9 cellular contexts compared by ENCODE assay signal in the genomic region with DNA sequence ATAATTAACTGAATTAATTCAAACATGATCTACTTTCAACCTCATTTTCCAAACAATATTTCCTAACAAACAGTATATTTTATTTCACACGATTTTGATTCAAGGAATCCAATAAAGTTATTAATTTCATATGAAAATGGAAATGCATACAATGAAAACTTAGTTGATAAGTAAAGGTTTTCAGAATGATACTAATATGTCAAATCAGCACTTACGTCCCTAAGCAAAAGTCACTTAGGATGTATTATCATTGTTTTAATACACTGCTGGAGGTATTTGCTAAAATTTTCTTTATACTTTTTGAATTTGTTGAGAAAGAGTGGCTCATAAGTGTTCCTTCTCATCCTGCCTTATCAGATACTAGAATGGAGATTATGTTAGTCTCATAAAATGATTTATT.
"Had no signal": no experiment of that assay in that cellular context is flagged by ENCODE, and none has a peak within 500 bp of the region (broad histone marks: within the 10 kb centered on the region; RNA-seq: fewer than 3 reads in every experiment).

No MANE protein-coding gene starts in this region.

- H2AFZ ChIP-seq: GM23248 had no signal

- H3K9ac ChIP-seq: GM23248 had no signal

- H3K4me1 Mint-ChIP-seq: IgD-negative memory B cell had no signal

- H3K27me3 Mint-ChIP-seq: IgD-negative memory B cell had no signal

- H3K4me1 ChIP-seq: HAP-1 had no signal

- H3K4me3 ChIP-seq: GM23248, HAP-1 had no signal

- DNase-seq: GM23248, GOT3, H7, HFFc6, KG1 had no signal

- H3K36me3 ChIP-seq: HAP-1 had no signal

- ATAC-seq: HCT116 had no signal

- H3K4me3 Mint-ChIP-seq: HFFc6, IgD-negative memory B cell had no signal

- H3K9me3 ChIP-seq: HAP-1 had no signal

- H3K27ac Mint-ChIP-seq: HFFc6, IgD-negative memory B cell had no signal

- H3K9me3 Mint-ChIP-seq: HFFc6 had no signal

- H3K27ac ChIP-seq: GM23248, HL-60 had no signal
